8 cellular contexts compared by ENCODE assay signal in the genomic region with DNA sequence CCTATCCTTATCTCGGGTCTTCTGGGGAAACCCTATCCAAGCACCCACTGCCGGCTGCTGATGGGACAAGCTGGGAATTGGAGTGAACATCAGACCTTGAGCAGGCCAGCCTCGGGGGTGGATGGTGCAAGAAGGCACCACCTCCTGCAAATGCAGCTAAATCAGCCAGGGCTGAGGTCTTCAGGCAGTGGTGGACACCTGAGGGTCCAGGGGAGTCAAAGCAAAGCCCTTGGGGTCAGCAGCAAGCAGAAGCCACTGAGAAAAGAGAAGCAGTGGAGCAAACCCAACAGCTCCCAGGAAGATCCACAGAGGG. TPM values are rescaled to one million over a fixed set of nuclear protein-coding genes. Genes with fewer than 3 reads are reported as not detected.
"Had no signal": no experiment of that assay in that cellular context is flagged by ENCODE, and none has a peak within 500 bp of the region (broad histone marks: within the 10 kb centered on the region; RNA-seq: fewer than 3 reads in every experiment).

No MANE protein-coding gene starts in this region.

- H3K27ac ChIP-seq: HL-60 had no signal

- H3K4me3 ChIP-seq: K562 had no signal

- ATAC-seq: HepG2, K562 had no signal

- H3K27ac Mint-ChIP-seq: IgD-negative memory B cell had no signal

- DNase-seq: IMR-90, KBM-7 had no signal

RNA-seq across cellular contexts. Expression of gene ENPP7, which starts 55.4 kb away (rescaled TPM):
- total RNA-seq: HT-29, HT1080, IMR-90, K562 had no signal
- polyA plus RNA-seq: IMR-90, K562 had no signal
